Comparison of ENCODE assay signal across 15 cellular contexts in the genomic region with DNA sequence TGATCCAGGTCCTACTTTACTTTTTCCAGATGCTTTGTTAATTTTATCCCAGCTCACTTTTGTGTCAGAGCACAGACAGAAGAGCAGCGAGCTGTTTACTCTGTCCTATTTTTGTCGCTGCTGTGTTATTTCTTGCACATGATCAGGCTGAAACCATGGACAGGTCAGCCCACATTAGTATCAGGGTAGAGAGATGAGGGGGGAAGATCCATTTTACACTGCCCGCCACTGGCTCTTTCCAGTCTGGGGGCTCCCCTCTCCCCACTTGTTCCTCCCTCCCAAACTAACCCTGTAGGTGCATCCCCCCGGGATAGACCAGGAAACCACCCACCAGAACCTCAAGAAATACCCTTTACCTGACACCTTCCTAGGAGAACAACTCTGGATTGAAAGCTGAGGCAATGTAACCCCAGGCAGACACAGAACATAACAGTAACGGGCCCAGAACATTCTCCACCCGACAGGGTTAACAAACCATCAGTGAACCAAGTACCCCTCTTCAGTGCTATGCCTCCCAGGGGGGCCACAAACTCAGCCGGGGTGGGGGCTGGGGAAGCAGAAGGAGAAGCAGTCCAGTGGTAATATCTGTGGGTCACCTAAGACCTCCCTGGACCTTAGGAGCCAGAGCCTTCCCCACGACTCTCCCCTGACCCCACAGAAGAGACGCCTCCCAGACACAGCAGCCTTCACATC. TPM values are rescaled to one million over a fixed set of nuclear protein-coding genes. Genes with fewer than 3 reads are reported as not detected.
DNase-seq lines count a peak whose midpoint lies in the region; ATAC-seq and TF ChIP-seq lines count a peak whose summit lies in the region.
"Had no signal": no experiment of that assay in that cellular context is flagged by ENCODE, and none has a peak within 500 bp of the region (broad histone marks: within the 10 kb centered on the region; RNA-seq: fewer than 3 reads in every experiment).

No MANE protein-coding gene starts in this region.

- POLR2A ChIA-PET in PC-3 (lab: Charles Lee; ENCODE audit: unreplicated experiment) = no interaction called here

- ATAC-seq in PC-3 (no peak), left ventricle myocardium superior (peak; percentile 65), psoas muscle (peak in 3 of 4 donors; percentile 46 to 56 (median 55))
- ATAC-seq: foreskin keratinocyte had no signal

- H3K36me3 Mint-ChIP-seq in T-helper 1 cell treated with Interleukin-12 subunit alpha and Interleukin-12 subunit beta and Interleukin-4 antibody, amounts not matched to agents 30 μg/mL and 1 μg/mL, for 36 hours (ENCODE audit: low read depth) = peaks cover 15% of the 10 kb centered on the region

- no peak overlapping the region for H2BK15ac ChIP-seq in mesendoderm (replicated peaks; ENCODE audit: low read depth)

- H2BK5ac ChIP-seq in mesendoderm (ENCODE audit: low read length) = no peak overlapping the region

- H3K36me3 ChIP-seq in PC-3 (ENCODE audit: low read depth, low read length) (peaks cover 19% of the 10 kb centered on the region), psoas muscle (ENCODE audit: insufficient read depth in 1 of 2, low read depth in 1 of 2) (peaks cover 7 to 24% of the 10 kb centered on the region in 2 donors), mesendoderm (ENCODE audit: control insufficient read depth, insufficient read depth, low read length) (peaks cover 10% of the 10 kb centered on the region)

- no peaks in the 10 kb centered on the region for H3K9me3 Mint-ChIP-seq in T-helper 1 cell treated with Interleukin-12 subunit alpha and Interleukin-12 subunit beta and Interleukin-4 antibody, amounts not matched to agents 30 μg/mL and 1 μg/mL, for 36 hours

- peak overlapping the region; percentile 22 for H3K27ac Mint-ChIP-seq in T-helper 1 cell treated with Interleukin-12 subunit alpha and Interleukin-12 subunit beta and Interleukin-4 antibody, amounts not matched to agents 30 μg/mL and 1 μg/mL, for 36 hours

- no peak overlapping the region for H3K4ac ChIP-seq in mesendoderm (ENCODE audit: low read depth, low read length)

- H3K9ac ChIP-seq in PC-3 (ENCODE audit: low read length) (no peak overlapping the region), mesendoderm (ENCODE audit: low read length) (no peak overlapping the region)

- H3K18ac ChIP-seq in mesendoderm (ENCODE audit: low read length) = no peak overlapping the region

- H3K4me1 ChIP-seq in PC-3 (ENCODE audit: insufficient read depth, low read length) = peaks cover 39% of the 10 kb centered on the region
- H3K4me1 ChIP-seq in psoas muscle = peaks cover 90% of the 10 kb centered on the region
- peaks cover 10% of the 10 kb centered on the region for H3K4me1 ChIP-seq in mesendoderm (ENCODE audit: control insufficient read depth, low read depth, low read length)

- H2BK120ac ChIP-seq in mesendoderm (ENCODE audit: low read depth, low read length) = no peak overlapping the region

- H4K8ac ChIP-seq in mesendoderm (ENCODE audit: low read depth, low read length) = no peak overlapping the region

- intact Hi-C loops in PC-3 (cut with micrococcal nuclease) = no loop called here
- intact Hi-C loops in left ventricle myocardium superior (cut with micrococcal nuclease) = no loop called here
- intact Hi-C loops in psoas muscle (cut with DNase I) = no loop called here

- H3F3A ChIP-seq in PC-3 (ENCODE audit: low read length, unreplicated experiment) = no peaks in the 10 kb centered on the region

- 29 to 41% (median 29%) methylated on average over 9 of the region's 9 CpGs for WGBS in psoas muscle, 3 donors
- no CpG with 5 or more reads among the region's 9 CpGs for WGBS in mesendoderm (ENCODE audit: extremely low coverage, insufficient coverage, low lambda C conversion rate)

- no peaks in the 10 kb centered on the region for H3K9me3 ChIP-seq in PC-3 (ENCODE audit: low read length)
- H3K9me3 ChIP-seq in psoas muscle = no peaks in the 10 kb centered on the region
- H3K9me3 ChIP-seq: ascending aorta, SJCRH30, tibial nerve had no signal

- peaks cover 43% of the 10 kb centered on the region for H3K4me1 Mint-ChIP-seq in T-helper 1 cell treated with Interleukin-12 subunit alpha and Interleukin-12 subunit beta and Interleukin-4 antibody, amounts not matched to agents 30 μg/mL and 1 μg/mL, for 36 hours (ENCODE audit: low read depth)

- H4K5ac ChIP-seq in mesendoderm (ENCODE audit: low read length) = no peak overlapping the region

- no peak overlapping the region for H3K56ac ChIP-seq in mesendoderm (ENCODE audit: low read length)

- H4K20me1 ChIP-seq in PC-3 (ENCODE audit: low read length) = peaks cover 55% of the 10 kb centered on the region

- no peak overlapping the region for H2AFZ ChIP-seq in PC-3 (ENCODE audit: low read length)

- CTCF ChIA-PET in PC-3 (lab: Charles Lee) = no interaction called here

- peaks cover 92% of the 10 kb centered on the region for H3K79me2 ChIP-seq in PC-3 (ENCODE audit: low read length)
- H3K79me2 ChIP-seq in mesendoderm (ENCODE audit: control insufficient read depth, insufficient read depth, low read length) = peaks cover 87% of the 10 kb centered on the region

- H3K9me2 ChIP-seq in PC-3 (replicated peaks; ENCODE audit: low read length) = no peaks in the 10 kb centered on the region

- H3K27ac ChIP-seq in PC-3 (ENCODE audit: low read length) = peak overlapping the region; percentile 77
- peak overlapping the region; percentile 99 for H3K27ac ChIP-seq in psoas muscle
- no peak overlapping the region for H3K27ac ChIP-seq in mesendoderm (ENCODE audit: low read depth, low read length)
- H3K27ac ChIP-seq: ascending aorta, foreskin keratinocyte, SJCRH30 had no signal

- H3K27me3 ChIP-seq in PC-3 (ENCODE audit: low read length) (no peaks in the 10 kb centered on the region), psoas muscle (ENCODE audit: insufficient read depth in 3 of 3, low read length in 2 of 3) (no peaks in the 10 kb centered on the region), mesendoderm (ENCODE audit: insufficient read depth, low read length, poor library complexity) (no peaks in the 10 kb centered on the region)
- H3K27me3 ChIP-seq: ascending aorta, foreskin keratinocyte, SJCRH30, tibial nerve had no signal

- no peak overlapping the region for H3K4me3 Mint-ChIP-seq in T-helper 1 cell treated with Interleukin-12 subunit alpha and Interleukin-12 subunit beta and Interleukin-4 antibody, amounts not matched to agents 30 μg/mL and 1 μg/mL, for 36 hours

- H3K4me2 ChIP-seq in PC-3 (ENCODE audit: low read length) (peak overlapping the region; percentile 55), mesendoderm (ENCODE audit: low read length) (no peak overlapping the region)

- no peak for DNase-seq in T-helper 1 cell
- no peak for DNase-seq in PC-3
- DNase-seq in left ventricle myocardium superior = no peak
- DNase-seq in psoas muscle = no peak
- no peak for DNase-seq in mesendoderm
- no peak for DNase-seq in NCI-H2227 (lab: John Stamatoyannopoulos, UW; ENCODE audit: unreplicated experiment)
- no peak for DNase-seq in NCI-H1105 (lab: John Stamatoyannopoulos, UW)
- DNase-seq: effector CD4-positive, alpha-beta T cell; foreskin keratinocyte; NCI-H1436 treated with DMSO at 0.1 percent for 48 hours; NCI-H748 treated with DMSO at 0.1 percent for 48 hours had no signal

- H2AK5ac ChIP-seq in mesendoderm (ENCODE audit: low read length) = no peak overlapping the region

- TF ChIP-seq CTCF in PC-3 (conservative IDR thresholded peaks at IDR 0.05; ENCODE audit: low read depth, low read length) = no peak
- no peak for TF ChIP-seq CTCF in psoas muscle (IDR thresholded peaks at IDR 0.05)

- peaks cover 25% of the 10 kb centered on the region for H3K79me1 ChIP-seq in mesendoderm (ENCODE audit: low read length)

- BruUV-seq in PC-3 (replicated peaks; lab: Mats Ljungman, UMichigan) = no TSS peak

- H3K4me3 ChIP-seq in PC-3 (ENCODE audit: low read length) = no peak overlapping the region
- peak overlapping the region; percentile 43 for H3K4me3 ChIP-seq in psoas muscle
- no peak overlapping the region for H3K4me3 ChIP-seq in mesendoderm (ENCODE audit: low read length)
- H3K4me3 ChIP-seq: ascending aorta, SJCRH30, tibial nerve had no signal

- H3K23ac ChIP-seq in mesendoderm (ENCODE audit: low read length) = no peak overlapping the region

- no peaks in the 10 kb centered on the region for H3K27me3 Mint-ChIP-seq in T-helper 1 cell treated with Interleukin-12 subunit alpha and Interleukin-12 subunit beta and Interleukin-4 antibody, amounts not matched to agents 30 μg/mL and 1 μg/mL, for 36 hours (ENCODE audit: low read depth)

RNA-seq across cellular contexts. Expression of a gene that starts 10.3 kb away (rescaled TPM):
- total RNA-seq in PC-3 (2014; rRNA removed) (193 and 220 TPM in 2 replicates), left ventricle myocardium superior (515 TPM), psoas muscle (100 to 1,000 TPM; 389 to 592 (median 473) TPM)
- polyA plus RNA-seq in psoas muscle = 100 to 1,000 TPM; 525 to 576 (median 529) TPM
- polyA plus RNA-seq in mesendoderm (2013, experiment 1 of 2) = 244 TPM
- polyA plus RNA-seq in mesendoderm (2013, experiment 2 of 2) = 252 TPM

RNA-seq across cellular contexts. Expression of a gene that starts 26.0 kb away (rescaled TPM):
- total RNA-seq in PC-3 (2014; rRNA removed) = 22.7 and 45.2 TPM in 2 replicates
- 32.9 TPM for total RNA-seq in left ventricle myocardium superior
- total RNA-seq in psoas muscle = 10 to 100 TPM; 12.7 to 16.0 (median 13.4) TPM
- polyA plus RNA-seq in psoas muscle = 10 to 100 TPM; 13.2 to 29.8 (median 22.9) TPM
- polyA plus RNA-seq in mesendoderm (2013, experiment 1 of 2) = 49.6 TPM
- 50.1 TPM for polyA plus RNA-seq in mesendoderm (2013, experiment 2 of 2)
